24 cellular contexts compared by ENCODE assay signal in genomic region chr18:25053484-25053883, GRCh38.
"Had no signal": no experiment of that assay in that cellular context is flagged by ENCODE, and none has a peak within 500 bp of the region (broad histone marks: within the 10 kb centered on the region; RNA-seq: fewer than 3 reads in every experiment).

No MANE protein-coding gene starts in this region.

- H3K36me3 ChIP-seq: gastrocnemius medialis, heart right ventricle, neutrophil, prostate gland, right atrium auricular region, tibial artery had no signal

- H3K27me3 ChIP-seq: dorsolateral prefrontal cortex, gastrocnemius medialis, heart right ventricle, right atrium auricular region, testis, tibial artery had no signal

- H3K4me3 ChIP-seq: dorsolateral prefrontal cortex, gastrocnemius medialis, heart right ventricle, mucosa of descending colon, prostate gland, right atrium auricular region, testis, tibial artery had no signal

- ATAC-seq: esophagus mucosa; gastrocnemius medialis; heart right ventricle; mucosa of descending colon; natural killer cell treated with Interleukin-12 subunit alpha and Interleukin-12 subunit beta and Interleukin-15 and Interleukin-18, amount 100 ng/mL, for 72 hours; sciatic nerve; stimulated activated memory B cell treated with anti-CD40 and anti-IgM and Interleukin-4, amounts not matched to agents 10 μg/mL and 1 μg/mL and 100 μg/mL, for 72 hours; stimulated activated naive CD8-positive, alpha-beta T cell treated with anti-CD3 and anti-CD28 coated beads, Interleukin-15, Interleukin-2, amounts not matched to agents 100 U/mL and 50 U/mL, for 24 hours had no signal

- H3K4me1 ChIP-seq: gastrocnemius medialis, prostate gland, right atrium auricular region, testis, tibial artery had no signal

- H3K27ac ChIP-seq: dorsolateral prefrontal cortex, epithelial cell of prostate, gastrocnemius medialis, heart right ventricle, neutrophil, prostate gland, right atrium auricular region, testis, tibial artery had no signal

- H3K9me3 ChIP-seq: gastrocnemius medialis, heart right ventricle, mucosa of descending colon, neutrophil, prostate gland, right atrium auricular region, testis, tibial artery had no signal

- DNase-seq: central memory CD4-positive, alpha-beta T cell; dorsolateral prefrontal cortex; effector CD4-positive, alpha-beta T cell; gastrocnemius medialis; heart right ventricle; hippocampal formation; kidney glomerular epithelial cell; mesenchymal stem cell; mucosa of descending colon; naive B cell; stimulated activated CD4-positive, alpha-beta T cell treated with anti-CD3 and anti-CD28 coated beads, Interleukin-2, amount 100 ng/mL, for 24 hours; stimulated activated CD4-positive, alpha-beta T cell treated with anti-CD3 and anti-CD28 coated beads, Interleukin-4, amount 100 ng/mL, for 4 hours; stimulated activated naive CD8-positive, alpha-beta T cell treated with anti-CD3 and anti-CD28 coated beads, Interleukin-15, Interleukin-2, amounts not matched to agents 100 U/mL and 50 U/mL, for 24 hours; substantia nigra; testis; tibial artery had no signal
